12 cellular contexts compared by ENCODE assay signal in genomic region chr4:104677122-104677521, GRCh38.
A peak's percentile ranks its signal among the peaks of the same experiment; 100 is the strongest.
DNase-seq lines count a peak whose midpoint lies in the region; ATAC-seq, FAIRE-seq and TF ChIP-seq lines count a peak whose summit lies in the region.
"Had no signal": no experiment of that assay in that cellular context is flagged by ENCODE, and none has a peak within 500 bp of the region (broad histone marks: within the 10 kb centered on the region; RNA-seq: fewer than 3 reads in every experiment).

No MANE protein-coding gene starts in this region.

- no peaks in the 10 kb centered on the region for H3K27me3 ChIP-seq in right atrium auricular region
- H3K27me3 ChIP-seq in endocrine pancreas (ENCODE audit: control insufficient read depth, insufficient read depth, low read length), result no peaks in the 10 kb centered on the region
- no peaks in the 10 kb centered on the region for H3K27me3 ChIP-seq in transverse colon
- H3K27me3 ChIP-seq: adrenal gland, heart right ventricle, suprapubic skin had no signal

- no peak overlapping the region for H3K27ac ChIP-seq in right atrium auricular region
- H3K27ac ChIP-seq in transverse colon, result no peak overlapping the region
- H3K27ac ChIP-seq: adrenal gland, heart right ventricle, suprapubic skin had no signal

- TF ChIP-seq CTCF in right atrium auricular region (IDR thresholded peaks at IDR 0.05) (no peak), transverse colon (IDR thresholded peaks at IDR 0.05) (no peak)

- H3K36me3 ChIP-seq in right atrium auricular region, result no peaks in the 10 kb centered on the region
- H3K36me3 ChIP-seq in endocrine pancreas (ENCODE audit: control insufficient read depth, insufficient read depth, low read length), result no peaks in the 10 kb centered on the region
- no peaks in the 10 kb centered on the region for H3K36me3 ChIP-seq in transverse colon
- H3K36me3 ChIP-seq: adrenal gland, heart right ventricle, suprapubic skin had no signal

- 31 to 38% methylated on average over 2 to 3 of the region's 3 CpGs for WGBS in transverse colon (ENCODE audit: low coverage in 1 of 2), 2 donors

- peaks cover 0 to 6% of the 10 kb centered on the region in 2 donors for H3K4me1 ChIP-seq in right atrium auricular region
- H3K4me1 ChIP-seq in endocrine pancreas (ENCODE audit: control insufficient read depth, insufficient read depth, low read length), result peaks cover 20% of the 10 kb centered on the region
- no peaks in the 10 kb centered on the region for H3K4me1 ChIP-seq in transverse colon
- H3K4me1 ChIP-seq: adrenal gland, heart right ventricle, suprapubic skin had no signal

- H3K9ac ChIP-seq in endocrine pancreas (ENCODE audit: control insufficient read depth, insufficient read depth, low read length), result no peak overlapping the region

- no peak for ATAC-seq in left cardiac atrium
- ATAC-seq: heart right ventricle had no signal

- in situ Hi-C loops in transverse colon (cut with MboI; ENCODE audit: low pct_ligation_motif_present in 1 of 4, low pct_unique_long_range_greater_than_20kb in 1 of 4, low sequenced_read_pairs in 3 of 4), result no loop called here

- DNase-seq in left cardiac atrium (peak; percentile 41), right atrium auricular region (ENCODE audit: low spot score) (no peak), NCI-H748 (lab: John Stamatoyannopoulos, UW; ENCODE audit: unreplicated experiment) (peak; percentile 96), transverse colon (peak; percentile 8), DMS114 treated with DMSO at 0.1 percent for 48 hours (lab: John Stamatoyannopoulos, UW; ENCODE audit: unreplicated experiment) (no peak), GM19239 (ENCODE audit: insufficient read length, low spot score) (no peak), AG20443 (ENCODE audit: low spot score) (no peak)
- DNase-seq: ACHN, heart right ventricle had no signal

- no peaks in the 10 kb centered on the region for H3K9me3 ChIP-seq in right atrium auricular region
- no peaks in the 10 kb centered on the region for H3K9me3 ChIP-seq in endocrine pancreas (ENCODE audit: control insufficient read depth, low read length)
- H3K9me3 ChIP-seq in transverse colon, result no peaks in the 10 kb centered on the region
- H3K9me3 ChIP-seq: adrenal gland, heart right ventricle, suprapubic skin had no signal

- no peak overlapping the region for H3K4me3 ChIP-seq in right atrium auricular region
- H3K4me3 ChIP-seq in endocrine pancreas (ENCODE audit: control insufficient read depth, insufficient read depth, low read length), result peak overlapping the region; percentile 50
- no peak overlapping the region for H3K4me3 ChIP-seq in transverse colon
- H3K4me3 ChIP-seq: adrenal gland, heart right ventricle, suprapubic skin had no signal

- TF ChIP-seq EP300 in transverse colon (IDR thresholded peaks at IDR 0.05; ENCODE audit: low read depth), result no peak

- FAIRE-seq in GM19239 (lab: Jason Lieb, UNC), result no peak

- TF ChIP-seq POLR2A in transverse colon (IDR thresholded peaks at IDR 0.05), result no peak

- intact Hi-C loops in left cardiac atrium (cut with DNase I), result no loop called here
- intact Hi-C loops in transverse colon (cut with DNase I; ENCODE audit: low total_unique reads), result no loop called here

Comparison
In these comparisons a context has a peak if more than half of its experiments do, and no peak if none do; other contexts are left out.
1. DNase-seq: peak in left cardiac atrium (single experiment), NCI-H748 (single experiment) and transverse colon (single experiment); none in right atrium auricular region (single experiment), DMS114 treated with DMSO at 0.1 percent for 48 hours (single experiment), GM19239 (single experiment) and AG20443 (single experiment).